ENCODE assay signal across 1 cellular context in the genomic region with DNA sequence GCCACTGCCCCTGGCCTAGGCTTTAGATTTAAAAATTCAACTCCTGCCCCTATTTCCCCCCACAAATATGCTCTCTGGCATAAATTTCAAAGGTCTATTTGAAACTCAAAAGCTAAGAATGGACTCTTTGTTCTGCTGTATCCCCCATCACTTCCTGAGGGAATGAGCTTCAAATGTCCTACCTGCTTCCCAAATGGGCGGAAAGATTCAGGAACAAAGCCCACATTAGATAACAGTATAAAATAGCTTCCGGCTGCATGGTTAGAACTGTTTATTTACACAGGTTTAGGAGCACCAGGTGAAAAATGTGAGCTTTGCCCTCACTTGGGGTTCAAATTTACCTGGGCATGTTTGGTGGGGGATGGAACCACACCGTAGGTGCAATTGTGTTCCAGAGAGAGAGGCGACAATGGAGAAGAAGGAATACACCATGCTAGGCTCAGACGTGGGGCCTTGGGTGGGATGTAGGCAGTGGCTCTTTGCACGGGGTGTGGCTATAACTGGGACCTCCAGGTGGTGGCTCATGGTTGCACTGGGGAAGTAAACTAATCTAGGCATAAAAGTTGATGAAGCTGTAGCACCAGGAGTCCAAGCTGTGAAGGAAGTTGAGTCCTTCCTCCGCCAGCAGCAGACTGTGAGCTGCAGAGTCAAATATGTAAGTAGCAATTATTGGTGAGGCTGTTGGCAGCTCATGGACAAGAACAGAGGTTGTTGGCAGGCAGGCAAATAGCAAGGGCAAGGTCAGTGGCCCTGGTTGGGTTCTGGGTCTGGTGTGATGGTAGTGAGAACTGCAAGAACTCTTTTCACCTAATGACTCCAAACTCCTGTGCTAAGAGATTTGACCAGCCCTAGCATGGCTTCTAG.
TF ChIP-seq lines count a peak whose summit lies in the region.

No MANE protein-coding gene starts in this region.

TF ChIP-seq in liver, 16 proteins besides CTCF, POLR2A, EP300 and RAD21 (continued from another document):
- TF ChIP-seq HNF4A (conservative IDR thresholded peaks at IDR 0.05) (peak; percentile 31 to 35), RXRA (IDR thresholded peaks at IDR 0.05) (peak; percentile 55 to 70), EGR1 (IDR thresholded peaks at IDR 0.05; ENCODE audit: low read depth in 2 of 2) (no peak)
- TF ChIP-seq, protein P1, sequence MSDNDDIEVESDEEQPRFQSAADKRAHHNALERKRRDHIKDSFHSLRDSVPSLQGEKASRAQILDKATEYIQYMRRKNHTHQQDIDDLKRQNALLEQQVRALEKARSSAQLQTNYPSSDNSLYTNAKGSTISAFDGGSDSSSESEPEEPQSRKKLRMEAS (IDR thresholded peaks at IDR 0.05) = peak; percentile 44
TF ChIP-seq in liver: peak in this region for 4.
